Comparison of ENCODE assay signal across 23 cellular contexts in genomic region chr20:44254073-44254472, GRCh38. TPM values are rescaled to one million over a fixed set of nuclear protein-coding genes. Genes with fewer than 3 reads are reported as not detected.
DNase-seq lines count a peak whose midpoint lies in the region; ATAC-seq, FAIRE-seq and TF ChIP-seq lines count a peak whose summit lies in the region.
"Had no signal": no experiment of that assay in that cellular context is flagged by ENCODE, and none has a peak within 500 bp of the region (broad histone marks: within the 10 kb centered on the region; RNA-seq: fewer than 3 reads in every experiment).

No MANE protein-coding gene starts in this region.

- H3K36me3 ChIP-seq in HepG2 (replicated peaks in 1 of 2; ENCODE audit: control insufficient read depth in 1 of 2, insufficient read depth in 2 of 2, low read length in 2 of 2) (no peaks in the 10 kb centered on the region), right lobe of liver (no peaks in the 10 kb centered on the region), bronchial epithelial cell (ENCODE audit: control insufficient read depth, insufficient read depth, low read length) (no peaks in the 10 kb centered on the region), neuronal stem cell (replicated peaks in 1 of 2; ENCODE audit: control insufficient read depth in 2 of 2, insufficient read depth in 2 of 2, low read length in 2 of 2) (peaks cover 0 to 1% of the 10 kb centered on the region in 2 donors)
- H3K36me3 ChIP-seq: BLaER1 treated with 17β-estradiol and CSF1 and Interleukin-3, amounts not matched to agents 10 nM and 100 nM had no signal

- no peak overlapping the region for H2BK120ac ChIP-seq in neuronal stem cell (ENCODE audit: low read depth, low read length)

- no peaks in the 10 kb centered on the region for H3K79me2 ChIP-seq in HepG2 (ENCODE audit: insufficient read depth, low read length)

- H4K20me1 ChIP-seq in HepG2 (ENCODE audit: insufficient read depth, low read length) = no peaks in the 10 kb centered on the region

- no peak overlapping the region for H4K8ac ChIP-seq in neuronal stem cell (ENCODE audit: low read depth, low read length)

- BruUV-seq in HepG2 (replicated peaks; lab: Mats Ljungman, UMichigan) = no TSS peak

- no peaks in the 10 kb centered on the region; a peak in 1 of 5 replicates for H3K27me3 ChIP-seq in HepG2 (ENCODE audit: control insufficient read depth in 1 of 2, insufficient read depth in 2 of 2, low read length in 2 of 2)
- H3K27me3 ChIP-seq in right lobe of liver = no peaks in the 10 kb centered on the region
- H3K27me3 ChIP-seq in bronchial epithelial cell (ENCODE audit: control insufficient read depth, insufficient read depth, low read length) = no peaks in the 10 kb centered on the region
- peaks cover 0 to 2% (median 0%) of the 10 kb centered on the region in 3 experiments for H3K27me3 ChIP-seq in neuronal stem cell (ENCODE audit: control insufficient read depth in 3 of 3, insufficient read depth in 3 of 3, low read depth in 1 of 3, low read length in 3 of 3)
- H3K27me3 ChIP-seq: BE2C; BLaER1 treated with 17β-estradiol and CSF1 and Interleukin-3, amounts not matched to agents 10 nM and 100 nM had no signal

- H2BK15ac ChIP-seq in neuronal stem cell (ENCODE audit: low read length) = no peak overlapping the region

- POLR2A ChIA-PET in HepG2 (lab: Yijun Ruan, JAX) = interaction anchor here (1.1 to 1.4 kb wide), 4 partner anchors 28 to 181 kb away, joined by 3 to 6 read pairs (median 5); partner anchors contain the start of gene FITM2

- 63% methylated on average over 8 of the region's 8 CpGs for WGBS in HepG2 (ENCODE audit: low lambda C conversion rate)
- 63% methylated on average over 2 of the region's 8 CpGs for WGBS in right lobe of liver (ENCODE audit: insufficient coverage, low coverage, low lambda C conversion rate, missing lambda C conversion rate)
- no CpG with 5 or more reads among the region's 8 CpGs for WGBS in neuronal stem cell (ENCODE audit: extremely low coverage in 2 of 2, insufficient read length in 2 of 2, insufficient replicate concordance in 1 of 2), 2 donors

- TF ChIP-seq CTCF in HepG2 (CRISPR knock-in tag; IDR thresholded peaks at IDR 0.05) (no peak), right lobe of liver (IDR thresholded peaks at IDR 0.05) (no peak), bronchial epithelial cell (IDR thresholded peaks at IDR 0.05; ENCODE audit: insufficient read depth, low read length, severe bottlenecking) (no peak)

- no peak overlapping the region for H2AK5ac ChIP-seq in neuronal stem cell (ENCODE audit: low read depth, low read length)

- H2BK5ac ChIP-seq in neuronal stem cell (ENCODE audit: low read length) = peak overlapping the region; percentile 46

- H3K4me2 ChIP-seq in HepG2 (ENCODE audit: low read depth, low read length) = no peak overlapping the region
- no peak overlapping the region for H3K4me2 ChIP-seq in neuronal stem cell (ENCODE audit: insufficient read depth, low read length, poor library complexity, severe bottlenecking)
- H3K4me2 ChIP-seq: BLaER1 treated with 17β-estradiol and CSF1 and Interleukin-3, amounts not matched to agents 10 nM and 100 nM had no signal

- H3K4me3 ChIP-seq in HepG2 (replicated peaks in 1 of 3; ENCODE audit: insufficient read depth in 1 of 3, low read depth in 2 of 3, low read length in 3 of 3) (no peak overlapping the region), right lobe of liver (no peak overlapping the region), bronchial epithelial cell (ENCODE audit: low read depth, low read length) (no peak overlapping the region), neuronal stem cell (ENCODE audit: low read length in 2 of 2) (peak overlapping the region in 1 of 2 donors; percentile 47)
- H3K4me3 ChIP-seq: BLaER1 treated with 17β-estradiol and CSF1 and Interleukin-3, amounts not matched to agents 10 nM and 100 nM had no signal

- in situ Hi-C loops in HepG2 (cut with HindIII; ENCODE audit: extremely low pct_ligation_motif_present, low pct_unique_long_range_greater_than_20kb) = loop anchor here (5.0 kb wide), 1 partner anchor 58 kb away; the partner anchor contains the start of gene FITM2

- no peaks in the 10 kb centered on the region for H3K9me3 ChIP-seq in HepG2 (ENCODE audit: low read length)
- no peaks in the 10 kb centered on the region for H3K9me3 ChIP-seq in right lobe of liver
- no peaks in the 10 kb centered on the region for H3K9me3 ChIP-seq in neuronal stem cell (replicated peaks in 1 of 2; ENCODE audit: control insufficient read depth in 2 of 2, insufficient read depth in 1 of 2, low read depth in 1 of 2, low read length in 2 of 2)
- H3K9me3 ChIP-seq: BE2C; BLaER1 treated with 17β-estradiol and CSF1 and Interleukin-3, amounts not matched to agents 10 nM and 100 nM had no signal

- DNase-seq in HepG2 (ENCODE audit: low spot score) (no peak), right lobe of liver (no peak), bronchial epithelial cell (ENCODE audit: low read depth) (no peak), neuronal stem cell (ENCODE audit: low spot score) (no peak), urothelium cell line (ENCODE audit: low spot score) (no peak), nucleus accumbens (lab: John Stamatoyannopoulos, UW) (no peak)
- DNase-seq: BE2C; CD4-positive, alpha-beta T cell; CD8-positive, alpha-beta memory T cell; DMS 273 treated with DMSO at 0.1 percent for 48 hours; DMS79; GDM1; GOT3 had no signal

- no peak for TF ChIP-seq RAD21 in HepG2 (CRISPR knock-in tag; IDR thresholded peaks at IDR 0.05)

- ATAC-seq in HepG2 (peak; percentile 26), right lobe of liver (no peak), GM19397 (IDR thresholded peaks at IDR 0.05; ENCODE audit: unreplicated experiment) (no peak), HG03520 (IDR thresholded peaks at IDR 0.05; ENCODE audit: unreplicated experiment) (no peak)

- intact Hi-C loops in HepG2 (cut with micrococcal nuclease; ENCODE audit: unreplicated experiment) (no loop called here), right lobe of liver (cut with DNase I) (no loop called here)

- H3K4me1 ChIP-seq in HepG2 (ENCODE audit: insufficient read depth, low read length) (peaks cover 15% of the 10 kb centered on the region), right lobe of liver (no peaks in the 10 kb centered on the region), neuronal stem cell (ENCODE audit: control insufficient read depth in 2 of 2, insufficient read depth in 1 of 2, low read depth in 1 of 2, low read length in 2 of 2) (no peaks in the 10 kb centered on the region)
- H3K4me1 ChIP-seq: BE2C; BLaER1 treated with 17β-estradiol and CSF1 and Interleukin-3, amounts not matched to agents 10 nM and 100 nM had no signal

- no peak overlapping the region for H3K14ac ChIP-seq in neuronal stem cell (ENCODE audit: low read length)

- TF ChIP-seq POLR2A in HepG2 (IDR thresholded peaks at IDR 0.05; ENCODE audit: insufficient read depth in 1 of 2, low read depth in 2 of 2, low read length in 2 of 2) (no peak), right lobe of liver (IDR thresholded peaks at IDR 0.05) (no peak)

- no peak overlapping the region for H3K9ac ChIP-seq in HepG2 (ENCODE audit: insufficient read depth, low read depth, low read length)
- H3K9ac ChIP-seq in neuronal stem cell (ENCODE audit: low read depth, low read length, poor library complexity) = no peak overlapping the region
- H3K9ac ChIP-seq: BLaER1 treated with 17β-estradiol and CSF1 and Interleukin-3, amounts not matched to agents 10 nM and 100 nM had no signal

- H3K27ac ChIP-seq in HepG2 (ENCODE audit: extremely low read length, insufficient read depth, low read length) (no peak overlapping the region), right lobe of liver (no peak overlapping the region), neuronal stem cell (replicated peaks; ENCODE audit: low read length) (no peak overlapping the region)
- H3K27ac ChIP-seq: 22Rv1; BLaER1 treated with 17β-estradiol and CSF1 and Interleukin-3, amounts not matched to agents 10 nM and 100 nM had no signal

- H2AFZ ChIP-seq in HepG2 (ENCODE audit: low read length) (no peak overlapping the region), neuronal stem cell (ENCODE audit: low read length) (no peak overlapping the region)

- peaks cover 2% of the 10 kb centered on the region for H3K79me1 ChIP-seq in neuronal stem cell (ENCODE audit: low read depth, low read length)

- no peak overlapping the region for H3K4ac ChIP-seq in neuronal stem cell (ENCODE audit: low read length)

- H3K18ac ChIP-seq in neuronal stem cell (ENCODE audit: low read length) = no peak overlapping the region

- no peak overlapping the region for H4K91ac ChIP-seq in neuronal stem cell (ENCODE audit: low read depth, low read length, poor library complexity)

- CTCF ChIA-PET in HepG2 (lab: Yijun Ruan, JAX; ENCODE audit: low intra/inter-chr PET ratio, low total read pairs) = interaction anchor here (1.1 to 2.1 kb wide), 4 partner anchors 37 to 217 kb away, joined by 3 to 20 read pairs (median 6); partner anchors contain the start of gene FITM2

- H3K23ac ChIP-seq in neuronal stem cell (ENCODE audit: low read depth, low read length, poor library complexity) = peak overlapping the region; percentile 18

- TF ChIP-seq EP300 in HepG2 (IDR thresholded peaks at IDR 0.05; ENCODE audit: low read depth in 2 of 2, low read length in 2 of 2) = no peak
- no peak for TF ChIP-seq EP300 in HepG2 (CRISPR knock-in tag; IDR thresholded peaks at IDR 0.05; ENCODE audit: borderline replicate concordance)

- FAIRE-seq in HepG2 (lab: Jason Lieb, UNC) (peak; percentile 37), bronchial epithelial cell (lab: Jason Lieb, UNC) (peak; percentile 23), urothelium cell line (lab: Jason Lieb, UNC) (peak; percentile 82)
- FAIRE-seq: A204.1, D721Med, GM12891, GM18507 had no signal

- no peak overlapping the region for H2BK12ac ChIP-seq in neuronal stem cell (ENCODE audit: low read length)

RNA-seq across cellular contexts. Expression of gene GDAP1L1, which starts 7.0 kb away (rescaled TPM):
- not detected in 2 replicates for total RNA-seq in HepG2 (2016; rRNA removed; fragmentation: Illumina TruSeq; extraction: Trizol)
- not detected in 2 replicates for total RNA-seq in HepG2 (2016; cell fraction: cytosol; rRNA removed; fragmentation: Illumina TruSeq; extraction: Trizol; ENCODE audit: low read depth)
- total RNA-seq in HepG2 (2016; cell fraction: insoluble cytoplasmic fraction; rRNA removed; fragmentation: Illumina TruSeq; extraction: Trizol) = not detected in 2 replicates
- not detected in 2 replicates for total RNA-seq in HepG2 (2016; cell fraction: membrane; rRNA removed; fragmentation: Illumina TruSeq; extraction: Trizol)
- total RNA-seq in HepG2 (2016; cell fraction: nucleus; rRNA removed; fragmentation: Illumina TruSeq; extraction: Trizol) = not detected in 2 replicates
- 0.04 and 0.13 TPM in 2 replicates for polyA plus RNA-seq in HepG2 (2011; rRNA removed)
- polyA plus RNA-seq in HepG2 (2011; cell fraction: cytosol; rRNA removed) = 0.26 TPM in 1 of 2 replicates, not detected in the other
- polyA plus RNA-seq in HepG2 (2011; cell fraction: nucleus; rRNA removed) = 0.26 TPM in 1 of 2 replicates, not detected in the other
- polyA plus RNA-seq in HepG2 (2012) = 0.47 and 0.64 TPM in 2 replicates
- not detected in 2 replicates for polyA plus RNA-seq in HepG2 (2016; cell fraction: cytosol; fragmentation: Illumina TruSeq; extraction: Trizol; ENCODE audit: low read depth)
- polyA plus RNA-seq in HepG2 (2016; cell fraction: insoluble cytoplasmic fraction; fragmentation: Illumina TruSeq; extraction: Trizol; ENCODE audit: low read depth) = not detected in 2 replicates
- polyA plus RNA-seq in HepG2 (2016; cell fraction: membrane; fragmentation: Illumina TruSeq; extraction: Trizol; ENCODE audit: low read depth) = not detected in 2 replicates
- polyA plus RNA-seq in HepG2 (2016; cell fraction: nucleus; fragmentation: Illumina TruSeq; extraction: Trizol; ENCODE audit: insufficient read depth, low read depth) = not detected in 2 replicates
- polyA minus RNA-seq in HepG2 (2011; rRNA and poly(A)+ RNA removed; ENCODE audit: low replicate concordance) = not detected in 2 replicates
- polyA minus RNA-seq in HepG2 (2011; cell fraction: cytosol; rRNA and poly(A)+ RNA removed) = not detected in 2 replicates
- polyA minus RNA-seq in HepG2 (2011; cell fraction: nucleus; rRNA and poly(A)+ RNA removed) = not detected in 2 replicates
- total RNA-seq in right lobe of liver = not detected
- total RNA-seq in bronchial epithelial cell = not detected in 2 replicates
- polyA plus RNA-seq in neuronal stem cell (2013, experiment 1 of 2) = 0.57 TPM
- 0.57 TPM for polyA plus RNA-seq in neuronal stem cell (2013, experiment 2 of 2)
- total RNA-seq: CD4-positive, alpha-beta T cell; CD8-positive, alpha-beta memory T cell had no signal
- polyA plus RNA-seq: AG04450; CD14-positive monocyte; CD8-positive, alpha-beta memory T cell had no signal

RNA-seq across cellular contexts. Expression of gene OSER1, which starts 43.5 kb away (rescaled TPM):
- total RNA-seq in HepG2 (2016; rRNA removed; fragmentation: Illumina TruSeq; extraction: Trizol) (71.2 and 92.8 TPM in 2 replicates), right lobe of liver (10 to 100 TPM; 13.0 to 20.4 (median 17.3) TPM), bronchial epithelial cell (31.9 and 53.2 TPM in 2 replicates)
- 47.2 and 53.9 TPM in 2 replicates for total RNA-seq in HepG2 (2016; cell fraction: cytosol; rRNA removed; fragmentation: Illumina TruSeq; extraction: Trizol; ENCODE audit: low read depth)
- total RNA-seq in HepG2 (2016; cell fraction: insoluble cytoplasmic fraction; rRNA removed; fragmentation: Illumina TruSeq; extraction: Trizol) = 68.4 and 97.8 TPM in 2 replicates
- 55.7 and 63.5 TPM in 2 replicates for total RNA-seq in HepG2 (2016; cell fraction: membrane; rRNA removed; fragmentation: Illumina TruSeq; extraction: Trizol)
- 43.8 and 44.3 TPM in 2 replicates for total RNA-seq in HepG2 (2016; cell fraction: nucleus; rRNA removed; fragmentation: Illumina TruSeq; extraction: Trizol)
- polyA plus RNA-seq in HepG2 (2011; rRNA removed) = 67.0 and 71.5 TPM in 2 replicates
- polyA plus RNA-seq in HepG2 (2011; cell fraction: cytosol; rRNA removed) = 45.9 and 56.3 TPM in 2 replicates
- polyA plus RNA-seq in HepG2 (2011; cell fraction: nucleus; rRNA removed) = 61.9 and 63.0 TPM in 2 replicates
- 47.9 and 61.6 TPM in 2 replicates for polyA plus RNA-seq in HepG2 (2012)
- polyA plus RNA-seq in HepG2 (2016; cell fraction: cytosol; fragmentation: Illumina TruSeq; extraction: Trizol; ENCODE audit: low read depth) = 20.0 and 20.3 TPM in 2 replicates
- polyA plus RNA-seq in HepG2 (2016; cell fraction: insoluble cytoplasmic fraction; fragmentation: Illumina TruSeq; extraction: Trizol; ENCODE audit: low read depth) = 76.4 and 82.6 TPM in 2 replicates
- polyA plus RNA-seq in HepG2 (2016; cell fraction: membrane; fragmentation: Illumina TruSeq; extraction: Trizol; ENCODE audit: low read depth) = 22.2 and 23.0 TPM in 2 replicates
- polyA plus RNA-seq in HepG2 (2016; cell fraction: nucleus; fragmentation: Illumina TruSeq; extraction: Trizol; ENCODE audit: insufficient read depth, low read depth) = 77.5 and 79.8 TPM in 2 replicates
- polyA minus RNA-seq in HepG2 (2011; rRNA and poly(A)+ RNA removed; ENCODE audit: low replicate concordance) = 42.9 and 49.7 TPM in 2 replicates
- 32.4 and 37.8 TPM in 2 replicates for polyA minus RNA-seq in HepG2 (2011; cell fraction: cytosol; rRNA and poly(A)+ RNA removed)
- 18.4 and 28.8 TPM in 2 replicates for polyA minus RNA-seq in HepG2 (2011; cell fraction: nucleus; rRNA and poly(A)+ RNA removed)
- polyA plus RNA-seq in neuronal stem cell (2013, experiment 1 of 2) = 25.2 TPM
- 23.7 TPM for polyA plus RNA-seq in neuronal stem cell (2013, experiment 2 of 2)

RNA-seq across cellular contexts. Expression of gene FITM2, which starts 56.9 kb away (rescaled TPM):
- 13.6 and 24.5 TPM in 2 replicates for total RNA-seq in HepG2 (2016; rRNA removed; fragmentation: Illumina TruSeq; extraction: Trizol)
- total RNA-seq in HepG2 (2016; cell fraction: cytosol; rRNA removed; fragmentation: Illumina TruSeq; extraction: Trizol; ENCODE audit: low read depth) = 2.8 and 2.9 TPM in 2 replicates
- 13.1 and 24.2 TPM in 2 replicates for total RNA-seq in HepG2 (2016; cell fraction: insoluble cytoplasmic fraction; rRNA removed; fragmentation: Illumina TruSeq; extraction: Trizol)
- 8.8 and 10.2 TPM in 2 replicates for total RNA-seq in HepG2 (2016; cell fraction: membrane; rRNA removed; fragmentation: Illumina TruSeq; extraction: Trizol)
- 20.0 and 25.7 TPM in 2 replicates for total RNA-seq in HepG2 (2016; cell fraction: nucleus; rRNA removed; fragmentation: Illumina TruSeq; extraction: Trizol)
- polyA plus RNA-seq in HepG2 (2011; rRNA removed) = 9.6 and 10.4 TPM in 2 replicates
- 7.7 and 12.9 TPM in 2 replicates for polyA plus RNA-seq in HepG2 (2011; cell fraction: cytosol; rRNA removed)
- 10.1 and 10.7 TPM in 2 replicates for polyA plus RNA-seq in HepG2 (2011; cell fraction: nucleus; rRNA removed)
- polyA plus RNA-seq in HepG2 (2012) = 18.0 and 19.6 TPM in 2 replicates
- polyA plus RNA-seq in HepG2 (2016; cell fraction: cytosol; fragmentation: Illumina TruSeq; extraction: Trizol; ENCODE audit: low read depth) = 2.4 TPM in 2 replicates
- 10.6 and 10.9 TPM in 2 replicates for polyA plus RNA-seq in HepG2 (2016; cell fraction: insoluble cytoplasmic fraction; fragmentation: Illumina TruSeq; extraction: Trizol; ENCODE audit: low read depth)
- polyA plus RNA-seq in HepG2 (2016; cell fraction: membrane; fragmentation: Illumina TruSeq; extraction: Trizol; ENCODE audit: low read depth) = 4.4 and 4.9 TPM in 2 replicates
- polyA plus RNA-seq in HepG2 (2016; cell fraction: nucleus; fragmentation: Illumina TruSeq; extraction: Trizol; ENCODE audit: insufficient read depth, low read depth) = 33.0 and 34.7 TPM in 2 replicates
- polyA minus RNA-seq in HepG2 (2011; rRNA and poly(A)+ RNA removed; ENCODE audit: low replicate concordance) = 11.7 and 21.7 TPM in 2 replicates
- polyA minus RNA-seq in HepG2 (2011; cell fraction: cytosol; rRNA and poly(A)+ RNA removed) = 10.1 and 13.8 TPM in 2 replicates
- 6.7 and 9.0 TPM in 2 replicates for polyA minus RNA-seq in HepG2 (2011; cell fraction: nucleus; rRNA and poly(A)+ RNA removed)
- 1 to 10 TPM; 3.6 to 8.0 (median 6.4) TPM for total RNA-seq in right lobe of liver
- total RNA-seq in bronchial epithelial cell = 4.5 and 7.9 TPM in 2 replicates
- 2.5 TPM for polyA plus RNA-seq in neuronal stem cell (2013, experiment 1 of 2)
- polyA plus RNA-seq in neuronal stem cell (2013, experiment 2 of 2) = 2.5 TPM
